ENCODE assay signal across 22 cellular contexts in the genomic region with DNA sequence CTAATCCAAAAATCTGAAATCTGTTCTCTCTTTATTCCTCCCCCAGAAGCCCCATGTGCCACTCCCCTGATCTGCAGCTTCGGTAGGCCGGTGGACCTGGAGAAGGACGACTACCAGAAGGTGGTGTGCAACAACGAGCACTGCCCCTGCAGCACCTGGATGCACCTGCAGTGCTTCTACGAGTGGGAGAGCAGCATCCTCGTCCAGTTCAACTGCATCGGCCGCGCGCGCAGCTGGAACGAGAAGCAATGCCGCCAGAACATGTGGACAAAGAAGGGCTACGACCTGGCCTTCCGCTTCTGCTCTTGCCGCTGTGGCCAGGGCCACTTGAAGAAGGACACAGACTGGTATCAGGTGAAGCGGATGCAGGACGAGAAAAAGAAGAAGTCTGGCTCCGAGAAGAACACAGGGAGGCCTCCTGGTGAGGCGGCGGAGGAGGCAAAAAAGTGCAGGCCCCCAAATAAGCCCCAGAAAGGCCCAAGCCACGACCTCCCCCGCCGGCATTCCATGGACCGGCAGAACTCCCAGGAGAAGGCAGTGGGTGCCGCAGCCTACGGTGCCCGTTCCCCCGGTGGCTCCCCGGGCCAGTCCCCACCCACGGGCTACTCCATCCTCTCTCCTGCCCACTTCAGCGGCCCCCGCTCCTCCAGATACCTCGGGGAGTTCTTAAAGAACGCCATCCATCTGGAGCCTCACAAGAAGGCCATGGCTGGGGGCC. TPM values are rescaled to one million over a fixed set of nuclear protein-coding genes. Genes with fewer than 3 reads are reported as not detected.
DNase-seq lines count a peak whose midpoint lies in the region; ATAC-seq and TF ChIP-seq lines count a peak whose summit lies in the region.
"Had no signal": no experiment of that assay in that cellular context is flagged by ENCODE, and none has a peak within 500 bp of the region (broad histone marks: within the 10 kb centered on the region; RNA-seq: fewer than 3 reads in every experiment).

No MANE protein-coding gene starts in this region.

- peaks cover 22% of the 10 kb centered on the region for H3K36me3 Mint-ChIP-seq in activated naive CD8-positive, alpha-beta T cell
- peaks cover 57% of the 10 kb centered on the region for H3K36me3 Mint-ChIP-seq in activated naive CD8-positive, alpha-beta T cell treated with anti-CD3 and anti-CD28 coated beads, Interleukin-2, amount 50 U/mL, for 24 hours (ENCODE audit: low read depth)
- peaks cover 77% of the 10 kb centered on the region for H3K36me3 Mint-ChIP-seq in activated naive CD8-positive, alpha-beta T cell treated with anti-CD3 and anti-CD28 coated beads for 36 hours
- peaks cover 5 to 65% (median 13%) of the 10 kb centered on the region in 3 donors for H3K36me3 Mint-ChIP-seq in naive thymus-derived CD8-positive, alpha-beta T cell

- H3K4me3 Mint-ChIP-seq in activated naive CD8-positive, alpha-beta T cell = no peak overlapping the region
- H3K4me3 Mint-ChIP-seq in activated naive CD8-positive, alpha-beta T cell treated with anti-CD3 and anti-CD28 coated beads, Interleukin-2, amount 50 U/mL, for 24 hours = no peak overlapping the region
- H3K4me3 Mint-ChIP-seq in activated naive CD8-positive, alpha-beta T cell treated with anti-CD3 and anti-CD28 coated beads for 36 hours = no peak overlapping the region
- H3K4me3 Mint-ChIP-seq in naive thymus-derived CD8-positive, alpha-beta T cell = peak overlapping the region in 5 of 10 donors; percentile 12 to 44 (median 20)
- H3K4me3 Mint-ChIP-seq: HFFc6 had no signal

- no peak for ATAC-seq in activated naive CD8-positive, alpha-beta T cell treated with anti-CD3 and anti-CD28 coated beads, Interleukin-2, amount 50 U/mL, for 24 hours
- no peak for ATAC-seq in naive thymus-derived CD8-positive, alpha-beta T cell
- no peak for ATAC-seq in HG02623 (IDR thresholded peaks at IDR 0.05; ENCODE audit: unreplicated experiment)
- ATAC-seq: PC-3 had no signal

- no peaks in the 10 kb centered on the region for H3K9me3 Mint-ChIP-seq in activated naive CD8-positive, alpha-beta T cell (ENCODE audit: low read depth)
- H3K9me3 Mint-ChIP-seq in activated naive CD8-positive, alpha-beta T cell treated with anti-CD3 and anti-CD28 coated beads, Interleukin-2, amount 50 U/mL, for 24 hours = no peaks in the 10 kb centered on the region
- no peaks in the 10 kb centered on the region for H3K9me3 Mint-ChIP-seq in activated naive CD8-positive, alpha-beta T cell treated with anti-CD3 and anti-CD28 coated beads for 36 hours
- H3K9me3 Mint-ChIP-seq in naive thymus-derived CD8-positive, alpha-beta T cell = no peaks in the 10 kb centered on the region
- H3K9me3 Mint-ChIP-seq: HFFc6 had no signal

- H3K4me1 ChIP-seq in right atrium auricular region = peaks cover 0 to 13% of the 10 kb centered on the region in 2 donors

- no peak for DNase-seq in activated naive CD8-positive, alpha-beta T cell treated with anti-CD3 and anti-CD28 coated beads, Interleukin-2, amount 50 U/mL, for 24 hours
- no peak for DNase-seq in activated naive CD8-positive, alpha-beta T cell treated with anti-CD3 and anti-CD28 coated beads for 36 hours
- DNase-seq in naive thymus-derived CD8-positive, alpha-beta T cell = no peak
- DNase-seq in SIG-M5 treated with dmso at 0.1 percent for 504 hours (lab: John Stamatoyannopoulos, UW; ENCODE audit: unreplicated experiment) (no peak), right atrium auricular region (ENCODE audit: low spot score) (no peak)
- DNase-seq: ACHN, C1 segment of cervical spinal cord, DMS79 treated with DMSO at 0.1 percent for 48 hours, HFFc6, IMR-90, Karpas-422, MG63, NCI-H1048, NCI-H1436 treated with DMSO at 0.1 percent for 48 hours, NCI-H2029, NCI-H345, NCI-H524 treated with DMSO at 0.1 percent for 48 hours, PC-3, RPMI8226, SHP77 treated with DMSO at 0.1 percent for 48 hours had no signal

- POLR2A ChIA-PET in naive thymus-derived CD8-positive, alpha-beta T cell (lab: Charles Lee) = interaction anchor here (1.0 to 3.0 kb wide), 6 partner anchors 11 to 121 kb away, joined by 3 to 19 read pairs (median 5); no protein-coding TSS in a partner anchor

- H3K27me3 ChIP-seq in right atrium auricular region = no peaks in the 10 kb centered on the region
- H3K27me3 ChIP-seq: MG63 had no signal

- H3K27ac ChIP-seq in right atrium auricular region = no peak overlapping the region

- H3K27ac Mint-ChIP-seq in activated naive CD8-positive, alpha-beta T cell = peak overlapping the region; percentile 97
- H3K27ac Mint-ChIP-seq in activated naive CD8-positive, alpha-beta T cell treated with anti-CD3 and anti-CD28 coated beads, Interleukin-2, amount 50 U/mL, for 24 hours = no peak overlapping the region
- H3K27ac Mint-ChIP-seq in activated naive CD8-positive, alpha-beta T cell treated with anti-CD3 and anti-CD28 coated beads for 36 hours = peak overlapping the region; percentile 40
- peak overlapping the region in 8 of 10 donors; percentile 39 to 93 (median 72) for H3K27ac Mint-ChIP-seq in naive thymus-derived CD8-positive, alpha-beta T cell
- H3K27ac Mint-ChIP-seq: HFFc6 had no signal

- H3K9me3 ChIP-seq in right atrium auricular region = no peaks in the 10 kb centered on the region
- H3K9me3 ChIP-seq: MG63 had no signal

- H3K4me1 Mint-ChIP-seq in activated naive CD8-positive, alpha-beta T cell (ENCODE audit: low read depth) = peaks cover 91% of the 10 kb centered on the region
- H3K4me1 Mint-ChIP-seq in activated naive CD8-positive, alpha-beta T cell treated with anti-CD3 and anti-CD28 coated beads, Interleukin-2, amount 50 U/mL, for 24 hours = peaks cover 90% of the 10 kb centered on the region
- H3K4me1 Mint-ChIP-seq in activated naive CD8-positive, alpha-beta T cell treated with anti-CD3 and anti-CD28 coated beads for 36 hours = peaks cover 87% of the 10 kb centered on the region
- peaks cover 68 to 97% (median 96%) of the 10 kb centered on the region in 4 donors for H3K4me1 Mint-ChIP-seq in naive thymus-derived CD8-positive, alpha-beta T cell

- H3K36me3 ChIP-seq in right atrium auricular region = peaks cover 22% of the 10 kb centered on the region
- H3K36me3 ChIP-seq: MG63 had no signal

- H3K4me3 ChIP-seq in right atrium auricular region = no peak overlapping the region
- H3K4me3 ChIP-seq: MG63 had no signal

- H3K27me3 Mint-ChIP-seq in activated naive CD8-positive, alpha-beta T cell = no peaks in the 10 kb centered on the region
- no peaks in the 10 kb centered on the region for H3K27me3 Mint-ChIP-seq in activated naive CD8-positive, alpha-beta T cell treated with anti-CD3 and anti-CD28 coated beads, Interleukin-2, amount 50 U/mL, for 24 hours
- H3K27me3 Mint-ChIP-seq in activated naive CD8-positive, alpha-beta T cell treated with anti-CD3 and anti-CD28 coated beads for 36 hours = no peaks in the 10 kb centered on the region
- no peaks in the 10 kb centered on the region for H3K27me3 Mint-ChIP-seq in naive thymus-derived CD8-positive, alpha-beta T cell

- no peak for TF ChIP-seq CTCF in right atrium auricular region (IDR thresholded peaks at IDR 0.05)

RNA-seq across cellular contexts. Expression of a gene that starts 31.5 kb away (rescaled TPM):
- 10 to 100 TPM; 39.2 to 39.9 TPM for total RNA-seq in activated naive CD8-positive, alpha-beta T cell treated with anti-CD3 and anti-CD28 coated beads for 36 hours
- total RNA-seq in naive thymus-derived CD8-positive, alpha-beta T cell = 100 to 1,000 TPM; 154 to 159 TPM
- polyA plus RNA-seq in naive thymus-derived CD8-positive, alpha-beta T cell = 1 to 10 TPM; 4.6 to 8.5 (median 5.5) TPM
- 10 to 100 TPM; 43.4 to 51.1 TPM for total RNA-seq in right atrium auricular region
